ENCODE assay signal across 1 cellular context in genomic region chr17:79844869-79845600, GRCh38.
TF ChIP-seq lines count a peak whose summit lies in the region.

No MANE protein-coding gene starts in this region.

TF ChIP-seq in HEK293, 187 proteins besides CTCF, POLR2A, EP300 and RAD21 (continued from another document and continues in another):
- TF ChIP-seq ZNF362 (tag by site-specific recombination; IDR thresholded peaks at IDR 0.05) (no peak), ZNF16 (tag by site-specific recombination; IDR thresholded peaks at IDR 0.05; ENCODE audit: low read depth) (no peak), ZSCAN4 (tag by site-specific recombination; IDR thresholded peaks at IDR 0.05) (no peak), ZBTB8A (tag by site-specific recombination; IDR thresholded peaks at IDR 0.05) (peak; percentile 80), REPIN1 (tag by site-specific recombination; IDR thresholded peaks at IDR 0.05; ENCODE audit: low read depth) (no peak), TRIM28 (IDR thresholded peaks at IDR 0.05; ENCODE audit: borderline replicate concordance, low read length) (no peak), ZBTB11 (tag by site-specific recombination; conservative IDR thresholded peaks at IDR 0.05; ENCODE audit: low read depth) (no peak), ZNF473 (tag by site-specific recombination; IDR thresholded peaks at IDR 0.05) (no peak), ZNF843 (tag by site-specific recombination; IDR thresholded peaks at IDR 0.05) (no peak), KLF16 (tag by site-specific recombination; IDR thresholded peaks at IDR 0.05) (no peak), ZBTB10 (tag by site-specific recombination; IDR thresholded peaks at IDR 0.05) (peak; percentile 85), PATZ1 (tag by site-specific recombination; IDR thresholded peaks at IDR 0.05) (peak; percentile 67), ZNF324 (tag by site-specific recombination; IDR thresholded peaks at IDR 0.05) (no peak), ZNF529 (tag by site-specific recombination; IDR thresholded peaks at IDR 0.05; ENCODE audit: insufficient replicate concordance) (no peak), ZNF658 (tag by site-specific recombination; IDR thresholded peaks at IDR 0.05) (no peak), ZNF639 (tag by site-specific recombination; IDR thresholded peaks at IDR 0.05) (no peak), ZNF10 (tag by site-specific recombination; IDR thresholded peaks at IDR 0.05) (no peak), ZBTB49 (tag by site-specific recombination; IDR thresholded peaks at IDR 0.05; ENCODE audit: low read depth) (no peak), ZNF580 (tag by site-specific recombination; IDR thresholded peaks at IDR 0.05) (no peak), SALL2 (tag by site-specific recombination; IDR thresholded peaks at IDR 0.05; ENCODE audit: borderline replicate concordance) (no peak), ZBTB17 (tag by site-specific recombination; IDR thresholded peaks at IDR 0.05) (peak; percentile 41), ZIC2 (tag by site-specific recombination; IDR thresholded peaks at IDR 0.05) (peak; percentile 88), ZNF114 (tag by site-specific recombination; IDR thresholded peaks at IDR 0.05) (no peak), ZNF398 (tag by site-specific recombination; IDR thresholded peaks at IDR 0.05) (peak; percentile 35), ZSCAN30 (tag by site-specific recombination; IDR thresholded peaks at IDR 0.05) (no peak), ZNF555 (tag by site-specific recombination; conservative IDR thresholded peaks at IDR 0.05) (no peak), ZNF549 (tag by site-specific recombination; IDR thresholded peaks at IDR 0.05) (no peak), PRDM4 (tag by site-specific recombination; IDR thresholded peaks at IDR 0.05) (no peak), GLIS1 (tag by site-specific recombination; IDR thresholded peaks at IDR 0.05) (peak; percentile 95), ZNF449 (tag by site-specific recombination; IDR thresholded peaks at IDR 0.05) (peak; percentile 81; the same call in 1 of the 2 replicates), ZBTB6 (tag by site-specific recombination; IDR thresholded peaks at IDR 0.05) (no peak), HOXA7 (CRISPR knock-in tag; IDR thresholded peaks at IDR 0.05; ENCODE audit: borderline replicate concordance) (no peak)
